40 cellular contexts compared by ENCODE assay signal in genomic region chr3:7396534-7396933, GRCh38.
"Had no signal": no experiment of that assay in that cellular context is flagged by ENCODE, and none has a peak within 500 bp of the region (broad histone marks: within the 10 kb centered on the region; RNA-seq: fewer than 3 reads in every experiment).

No MANE protein-coding gene starts in this region.

- ATAC-seq: activated naive CD4-positive, alpha-beta T cell treated with anti-CD3 and anti-CD28 coated beads, Interleukin-2, amount 50 U/mL, for 72 hours; activated naive CD8-positive, alpha-beta T cell treated with anti-CD3 and anti-CD28 coated beads, Interleukin-2, amount 50 U/mL, for 24 hours; activated T-cell treated with anti-CD3 and anti-CD28 coated beads, Interleukin-2, amount 50 U/mL, for 4 hours; activated T-cell treated with anti-CD3 and anti-CD28 coated beads, Interleukin-2, amount 50 U/mL, for 72 hours; activated T-helper 17 cell treated with anti-CD3 and anti-CD28 coated beads, Interleukin-2, amount 50 U/mL, for 72 hours; body of pancreas had no signal

- H3K27ac Mint-ChIP-seq: activated naive CD4-positive, alpha-beta T cell treated with anti-CD3 and anti-CD28 coated beads for 36 hours; activated naive CD4-positive, alpha-beta T cell treated with anti-CD3 and anti-CD28 coated beads, Interleukin-2, amount 10 ng/mL, durations not matched to agents 7 days and 5 days; activated naive CD4-positive, alpha-beta T cell treated with anti-CD3 and anti-CD28 coated beads, Interleukin-2, amount 50 U/mL, for 24 hours; activated naive CD4-positive, alpha-beta T cell treated with anti-CD3 and anti-CD28 coated beads, Interleukin-2, amount 50 U/mL, for 72 hours; activated naive CD8-positive, alpha-beta T cell; activated naive CD8-positive, alpha-beta T cell treated with anti-CD3 and anti-CD28 coated beads for 36 hours; activated naive CD8-positive, alpha-beta T cell treated with anti-CD3 and anti-CD28 coated beads, Interleukin-2, amount 10 ng/mL, durations not matched to agents 7 days and 5 days; activated naive CD8-positive, alpha-beta T cell treated with anti-CD3 and anti-CD28 coated beads, Interleukin-2, amount 50 U/mL, for 24 hours; activated T-cell treated with anti-CD3 and anti-CD28 coated beads, Interleukin-2, amount 50 U/mL, for 24 hours; activated T-cell treated with anti-CD3 and anti-CD28 coated beads, Interleukin-2, amount 50 U/mL, for 72 hours; activated T-helper 1 cell treated with anti-CD3 and anti-CD28 coated beads, Interleukin-12 subunit alpha, Interleukin-12 subunit beta, Interleukin-2, Interleukin-4 antibody, amounts not matched to agents 30 ng/mL and 10 ng/mL and 1 ng/mL, durations not matched to agents 14 hours and 24 hours and 36 hours; activated T-helper 17 cell treated with anti-CD3 and anti-CD28 coated beads, Interleukin-2, amount 50 U/mL, for 72 hours; activated T-helper 2 cell treated with anti-CD3 and anti-CD28 coated beads, Interferon-gamma antibody, Interleukin-2, Interleukin-4, amounts not matched to agents 10 μg/mL and 5 μg/mL and 100 μg/mL, durations not matched to agents 14 hours and 24 hours and 36 hours; brain had no signal

- H3K4me1 Mint-ChIP-seq: activated naive CD4-positive, alpha-beta T cell treated with anti-CD3 and anti-CD28 coated beads, Interleukin-2, amount 10 ng/mL, durations not matched to agents 7 days and 5 days; activated naive CD4-positive, alpha-beta T cell treated with anti-CD3 and anti-CD28 coated beads, Interleukin-2, amount 50 U/mL, for 24 hours; activated naive CD8-positive, alpha-beta T cell treated with anti-CD3 and anti-CD28 coated beads for 36 hours; activated naive CD8-positive, alpha-beta T cell treated with anti-CD3 and anti-CD28 coated beads, Interleukin-2, amount 10 ng/mL, durations not matched to agents 7 days and 5 days; activated naive CD8-positive, alpha-beta T cell treated with anti-CD3 and anti-CD28 coated beads, Interleukin-2, amount 50 U/mL, for 24 hours; activated T-helper 17 cell treated with anti-CD3 and anti-CD28 coated beads, Interleukin-2, amount 50 U/mL, for 72 hours; brain; central memory CD8-positive, alpha-beta T cell had no signal

- DNase-seq: activated effector memory CD4-positive, alpha-beta T cell treated with anti-CD3 and anti-CD28 coated beads, Interleukin-2, amount 50 U/mL, for 16 hours; activated effector memory CD4-positive, alpha-beta T cell treated with Interleukin-2 at 50 U/mL for 16 hours; activated gamma-delta T cell; activated gamma-delta T cell treated with Interleukin-2 at 50 U/mL for 16 hours; activated naive CD4-positive, alpha-beta T cell; activated naive CD4-positive, alpha-beta T cell treated with anti-CD3 and anti-CD28 coated beads for 36 hours; activated naive CD4-positive, alpha-beta T cell treated with anti-CD3 and anti-CD28 coated beads, Interleukin-2, amount 10 ng/mL, durations not matched to agents 7 days and 5 days; activated naive CD4-positive, alpha-beta T cell treated with anti-CD3 and anti-CD28 coated beads, Interleukin-2, amount 50 U/mL, for 16 hours; activated naive CD4-positive, alpha-beta T cell treated with Interleukin-2 at 50 U/mL for 16 hours; activated naive CD8-positive, alpha-beta T cell treated with anti-CD3 and anti-CD28 coated beads for 36 hours; activated naive CD8-positive, alpha-beta T cell treated with anti-CD3 and anti-CD28 coated beads, Interleukin-2, amount 10 ng/mL, durations not matched to agents 7 days and 5 days; activated naive CD8-positive, alpha-beta T cell treated with anti-CD3 and anti-CD28 coated beads, Interleukin-2, amount 50 U/mL, for 24 hours; activated T-cell treated with anti-CD3 and anti-CD28 coated beads, Interleukin-2, amount 50 U/mL, for 1 hour; activated T-cell treated with anti-CD3 and anti-CD28 coated beads, Interleukin-2, amount 50 U/mL, for 24 hours; activated T-cell treated with anti-CD3 and anti-CD28 coated beads, Interleukin-2, amount 50 U/mL, for 4 hours; activated T-cell treated with anti-CD3 and anti-CD28 coated beads, Interleukin-2, amount 50 U/mL, for 48 hours; activated T-cell treated with anti-CD3 and anti-CD28 coated beads, Interleukin-2, amount 50 U/mL, for 72 hours; adrenal gland; amniotic stem cell; amygdala; anterior cingulate cortex; aorta; body of pancreas; brain microvascular endothelial cell; caudate nucleus; central memory CD4-positive, alpha-beta T cell; cerebellar nuclear complex; colonic mucosa had no signal

- H3K4me1 ChIP-seq: adrenal gland, ascending aorta, body of pancreas, breast epithelium, colonic mucosa had no signal

- H3K9me3 Mint-ChIP-seq: activated naive CD4-positive, alpha-beta T cell treated with anti-CD3 and anti-CD28 coated beads, Interleukin-2, amount 50 U/mL, for 24 hours; activated naive CD8-positive, alpha-beta T cell treated with anti-CD3 and anti-CD28 coated beads, Interleukin-2, amount 10 ng/mL, durations not matched to agents 7 days and 5 days had no signal

- H3K4me3 Mint-ChIP-seq: activated naive CD4-positive, alpha-beta T cell treated with anti-CD3 and anti-CD28 coated beads for 36 hours; activated naive CD4-positive, alpha-beta T cell treated with anti-CD3 and anti-CD28 coated beads, Interleukin-2, amount 10 ng/mL, durations not matched to agents 7 days and 5 days; activated naive CD4-positive, alpha-beta T cell treated with anti-CD3 and anti-CD28 coated beads, Interleukin-2, amount 50 U/mL, for 24 hours; activated naive CD8-positive, alpha-beta T cell; activated naive CD8-positive, alpha-beta T cell treated with anti-CD3 and anti-CD28 coated beads for 36 hours; activated naive CD8-positive, alpha-beta T cell treated with anti-CD3 and anti-CD28 coated beads, Interleukin-2, amount 10 ng/mL, durations not matched to agents 7 days and 5 days; activated naive CD8-positive, alpha-beta T cell treated with anti-CD3 and anti-CD28 coated beads, Interleukin-2, amount 50 U/mL, for 24 hours; activated T-cell treated with anti-CD3 and anti-CD28 coated beads, Interleukin-2, amount 50 U/mL, for 24 hours; activated T-cell treated with anti-CD3 and anti-CD28 coated beads, Interleukin-2, amount 50 U/mL, for 4 hours; activated T-cell treated with anti-CD3 and anti-CD28 coated beads, Interleukin-2, amount 50 U/mL, for 72 hours; activated T-helper 1 cell treated with anti-CD3 and anti-CD28 coated beads, Interleukin-12 subunit alpha, Interleukin-12 subunit beta, Interleukin-2, Interleukin-4 antibody, amounts not matched to agents 30 ng/mL and 10 ng/mL and 1 ng/mL, durations not matched to agents 14 hours and 24 hours and 36 hours; activated T-helper 17 cell treated with anti-CD3 and anti-CD28 coated beads, Interleukin-2, amount 50 U/mL, for 72 hours; brain; central memory CD8-positive, alpha-beta T cell had no signal

- H3K9me3 ChIP-seq: adrenal gland, ascending aorta, body of pancreas, breast epithelium, colonic mucosa had no signal

- FAIRE-seq: colon had no signal

- H3K27ac ChIP-seq: adrenal gland, ascending aorta, body of pancreas, brain microvascular endothelial cell, breast epithelium, cardiac muscle cell, colonic mucosa had no signal

- H3K36me3 ChIP-seq: adrenal gland, ascending aorta, brain microvascular endothelial cell, breast epithelium, cardiac muscle cell, colonic mucosa had no signal

- H3K4me3 ChIP-seq: adrenal gland, ascending aorta, body of pancreas, breast epithelium, cardiac muscle cell, colonic mucosa had no signal

- H3K27me3 ChIP-seq: adrenal gland, ascending aorta, body of pancreas, brain microvascular endothelial cell, breast epithelium, cardiac muscle cell, colonic mucosa had no signal

- H3K36me3 Mint-ChIP-seq: activated naive CD4-positive, alpha-beta T cell treated with anti-CD3 and anti-CD28 coated beads, Interleukin-2, amount 10 ng/mL, durations not matched to agents 7 days and 5 days; activated naive CD4-positive, alpha-beta T cell treated with anti-CD3 and anti-CD28 coated beads, Interleukin-2, amount 50 U/mL, for 24 hours; activated naive CD4-positive, alpha-beta T cell treated with anti-CD3 and anti-CD28 coated beads, Interleukin-2, amount 50 U/mL, for 72 hours; activated naive CD8-positive, alpha-beta T cell; activated naive CD8-positive, alpha-beta T cell treated with anti-CD3 and anti-CD28 coated beads for 36 hours; activated naive CD8-positive, alpha-beta T cell treated with anti-CD3 and anti-CD28 coated beads, Interleukin-2, amount 10 ng/mL, durations not matched to agents 7 days and 5 days; brain had no signal

- H3K27me3 Mint-ChIP-seq: activated naive CD4-positive, alpha-beta T cell treated with anti-CD3 and anti-CD28 coated beads, Interleukin-2, amount 10 ng/mL, durations not matched to agents 7 days and 5 days; activated naive CD8-positive, alpha-beta T cell treated with anti-CD3 and anti-CD28 coated beads for 36 hours; activated naive CD8-positive, alpha-beta T cell treated with anti-CD3 and anti-CD28 coated beads, Interleukin-2, amount 10 ng/mL, durations not matched to agents 7 days and 5 days; activated naive CD8-positive, alpha-beta T cell treated with anti-CD3 and anti-CD28 coated beads, Interleukin-2, amount 50 U/mL, for 24 hours; activated T-cell treated with anti-CD3 and anti-CD28 coated beads, Interleukin-2, amount 50 U/mL, for 24 hours; activated T-helper 17 cell treated with anti-CD3 and anti-CD28 coated beads, Interleukin-2, amount 50 U/mL, for 72 hours; central memory CD8-positive, alpha-beta T cell had no signal
